1 cellular context compared by ENCODE assay signal in genomic region chr13:106568225-106569003, GRCh38.
TF ChIP-seq lines count a peak whose summit lies in the region.

No MANE protein-coding gene starts in this region.

TF ChIP-seq in SK-N-SH, 30 proteins besides CTCF, POLR2A, EP300 and RAD21 (continued from another document):
- TF ChIP-seq, protein P1, sequence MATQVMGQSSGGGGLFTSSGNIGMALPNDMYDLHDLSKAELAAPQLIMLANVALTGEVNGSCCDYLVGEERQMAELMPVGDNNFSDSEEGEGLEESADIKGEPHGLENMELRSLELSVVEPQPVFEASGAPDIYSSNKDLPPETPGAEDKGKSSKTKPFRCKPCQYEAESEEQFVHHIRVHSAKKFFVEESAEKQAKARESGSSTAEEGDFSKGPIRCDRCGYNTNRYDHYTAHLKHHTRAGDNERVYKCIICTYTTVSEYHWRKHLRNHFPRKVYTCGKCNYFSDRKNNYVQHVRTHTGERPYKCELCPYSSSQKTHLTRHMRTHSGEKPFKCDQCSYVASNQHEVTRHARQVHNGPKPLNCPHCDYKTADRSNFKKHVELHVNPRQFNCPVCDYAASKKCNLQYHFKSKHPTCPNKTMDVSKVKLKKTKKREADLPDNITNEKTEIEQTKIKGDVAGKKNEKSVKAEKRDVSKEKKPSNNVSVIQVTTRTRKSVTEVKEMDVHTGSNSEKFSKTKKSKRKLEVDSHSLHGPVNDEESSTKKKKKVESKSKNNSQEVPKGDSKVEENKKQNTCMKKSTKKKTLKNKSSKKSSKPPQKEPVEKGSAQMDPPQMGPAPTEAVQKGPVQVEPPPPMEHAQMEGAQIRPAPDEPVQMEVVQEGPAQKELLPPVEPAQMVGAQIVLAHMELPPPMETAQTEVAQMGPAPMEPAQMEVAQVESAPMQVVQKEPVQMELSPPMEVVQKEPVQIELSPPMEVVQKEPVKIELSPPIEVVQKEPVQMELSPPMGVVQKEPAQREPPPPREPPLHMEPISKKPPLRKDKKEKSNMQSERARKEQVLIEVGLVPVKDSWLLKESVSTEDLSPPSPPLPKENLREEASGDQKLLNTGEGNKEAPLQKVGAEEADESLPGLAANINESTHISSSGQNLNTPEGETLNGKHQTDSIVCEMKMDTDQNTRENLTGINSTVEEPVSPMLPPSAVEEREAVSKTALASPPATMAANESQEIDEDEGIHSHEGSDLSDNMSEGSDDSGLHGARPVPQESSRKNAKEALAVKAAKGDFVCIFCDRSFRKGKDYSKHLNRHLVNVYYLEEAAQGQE (IDR thresholded peaks at IDR 0.05; ENCODE audit: low read depth, low read length): no peak
